ENCODE assay signal across 9 cellular contexts in the genomic region with DNA sequence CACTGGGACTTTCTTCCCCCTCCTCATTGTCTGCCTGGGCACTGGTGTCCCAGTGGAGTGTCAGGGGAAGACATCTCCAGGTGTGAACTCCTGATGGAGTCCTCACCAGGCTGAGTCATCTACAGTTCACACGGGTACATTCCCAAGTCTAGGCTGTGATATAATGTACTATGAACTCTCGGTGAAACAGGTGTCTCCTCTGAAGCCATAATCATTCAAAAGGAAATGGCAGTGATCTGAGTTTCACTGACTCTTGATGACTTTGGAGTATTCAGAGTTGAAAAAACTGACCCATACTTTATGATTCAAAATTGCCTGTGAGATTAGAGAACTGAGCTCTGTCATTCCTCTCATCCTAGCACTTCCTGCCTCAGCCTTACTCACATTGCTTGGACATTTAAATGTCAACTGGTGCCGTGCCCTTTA. TPM values are rescaled to one million over a fixed set of nuclear protein-coding genes. Genes with fewer than 3 reads are reported as not detected.
DNase-seq lines count a peak whose midpoint lies in the region; ATAC-seq, FAIRE-seq and TF ChIP-seq lines count a peak whose summit lies in the region.
"Had no signal": no experiment of that assay in that cellular context is flagged by ENCODE, and none has a peak within 500 bp of the region (broad histone marks: within the 10 kb centered on the region; RNA-seq: fewer than 3 reads in every experiment).

No MANE protein-coding gene starts in this region.

- H3K27me3 ChIP-seq in foreskin keratinocyte, result no peaks in the 10 kb centered on the region

- peak overlapping the region; percentile 81 for H3K27ac ChIP-seq in foreskin keratinocyte
- H3K27ac ChIP-seq: neutrophil had no signal

- DNase-seq in EL, result peak; percentile 44
- DNase-seq in HT-29 (ENCODE audit: low spot score), result peak; percentile 67
- peak; percentile 65 to 84 for DNase-seq in foreskin keratinocyte
- no peak for DNase-seq in nucleus accumbens (lab: John Stamatoyannopoulos, UW)
- no peak for DNase-seq in GM12892 (ENCODE audit: insufficient read length)
- DNase-seq in NK-92 treated with Interleukin-12 subunit alpha and Interleukin-12 subunit beta, amount 100 ng/mL, for 24 hours (lab: John Stamatoyannopoulos, UW), result no peak
- no peak for DNase-seq in Right ventricle myocardium superior

- no peak for TF ChIP-seq POLR2A in GM12892 (IDR thresholded peaks at IDR 0.05; ENCODE audit: low read depth, low read length)

- H3K4me1 ChIP-seq in foreskin keratinocyte, result peaks cover 46% of the 10 kb centered on the region

- no peak for TF ChIP-seq CTCF in foreskin keratinocyte (conservative IDR thresholded peaks at IDR 0.05)

- ATAC-seq in GM21576 (IDR thresholded peaks at IDR 0.05; ENCODE audit: unreplicated experiment) (peak; percentile 33), foreskin keratinocyte (peak; percentile 65), Right ventricle myocardium superior (ENCODE audit: poor library complexity) (no peak)

- intact Hi-C loops in Right ventricle myocardium superior (cut with DNase I), result no loop called here

- no peak for FAIRE-seq in GM12892 (lab: Jason Lieb, UNC)

RNA-seq across cellular contexts. Expression of a gene that starts 9.1 kb away (rescaled TPM):
- total RNA-seq in HT-29 (2014; rRNA removed; shearing (Covaris generic)), result 4.3 and 5.0 TPM in 2 replicates
- total RNA-seq in foreskin keratinocyte (3,836 and 7,314 TPM in 2 replicates), Right ventricle myocardium superior (4.0 TPM)
- 1,652 and 2,714 TPM in 2 replicates for polyA plus RNA-seq in foreskin keratinocyte
- polyA plus RNA-seq in GM12892 (2012; ENCODE audit: missing spikeins), result 0.30 TPM

Comparison
In these comparisons a context has a peak if more than half of its experiments do, and no peak if none do; other contexts are left out.
1. DNase-seq: peak in EL (single experiment), HT-29 (single experiment) and foreskin keratinocyte (2 of 2); none in nucleus accumbens (0 of 56), GM12892 (single experiment), NK-92 treated with Interleukin-12 subunit alpha and Interleukin-12 subunit beta, amount 100 ng/mL, for 24 hours (single experiment) and Right ventricle myocardium superior (single experiment).
2. RNA of a gene that starts 9.1 kb away (total RNA-seq): 3,836 to 7,314 TPM in foreskin keratinocyte; 4.3 to 5.0 TPM in HT-29 and 4.0 TPM in Right ventricle myocardium superior (single experiment); every median in the first group is over 100 times any median in the second.